ENCODE assay signal across 8 cellular contexts in genomic region chr4:17809667-17810066, GRCh38. TPM values are rescaled to one million over a fixed set of nuclear protein-coding genes. Genes with fewer than 3 reads are reported as not detected.
DNase-seq lines count a peak whose midpoint lies in the region; ATAC-seq and TF ChIP-seq lines count a peak whose summit lies in the region.

No MANE protein-coding gene starts in this region.

- no peak for TF ChIP-seq EP300 in gastroesophageal sphincter (IDR thresholded peaks at IDR 0.05)

- DNase-seq in WERI-Rb-1: no peak
- no peak for DNase-seq in cerebellar nuclear complex (lab: John Stamatoyannopoulos, UW)

- peak overlapping the region; percentile 93 for H3K27ac ChIP-seq in HEK293 (ENCODE audit: extremely low read depth, low read depth, low read length)
- H3K27ac ChIP-seq in WERI-Rb-1: peak overlapping the region; percentile 95
- peak overlapping the region; percentile 89 to 98 (median 94) for H3K27ac ChIP-seq in gastroesophageal sphincter

- H3K27me3 ChIP-seq in WERI-Rb-1 (ENCODE audit: insufficient read depth, low read depth, severe bottlenecking) (no peaks in the 10 kb centered on the region), gastroesophageal sphincter (no peaks in the 10 kb centered on the region), skeletal muscle satellite cell (ENCODE audit: control insufficient read depth, insufficient read depth, low read length) (no peaks in the 10 kb centered on the region)

- H3K4me2 ChIP-seq in skeletal muscle satellite cell (ENCODE audit: low read length): peak overlapping the region; percentile 87

- H3K9me3 ChIP-seq in HEK293 (ENCODE audit: control insufficient read depth, insufficient read depth, low read depth, low read length) (no peaks in the 10 kb centered on the region), WERI-Rb-1 (ENCODE audit: severe bottlenecking) (no peaks in the 10 kb centered on the region), gastroesophageal sphincter (no peaks in the 10 kb centered on the region), skeletal muscle satellite cell (replicated peaks; ENCODE audit: low read length) (no peaks in the 10 kb centered on the region)

- WGBS in gastroesophageal sphincter (ENCODE audit: low coverage in 1 of 2), 2 donors: 0 to 1% methylated on average over 7 of the region's 7 CpGs

- POLR2A ChIA-PET in HEK293 (lab: Yijun Ruan, JAX): interaction anchor here (1.0 to 1.4 kb wide), 2 partner anchors 11 to 213 kb away, joined by 4 to 6 read pairs; no protein-coding TSS in a partner anchor

- H3K4me1 ChIP-seq in HEK293 (ENCODE audit: control insufficient read depth, insufficient read depth, low read length) (no peaks in the 10 kb centered on the region), gastroesophageal sphincter (peaks cover 6 to 54% (median 34%) of the 10 kb centered on the region in 3 donors), skeletal muscle satellite cell (ENCODE audit: control insufficient read depth, insufficient read depth, low read length) (peaks cover 42% of the 10 kb centered on the region)

- H3K36me3 ChIP-seq in HEK293 (ENCODE audit: control insufficient read depth in 2 of 2, insufficient read depth in 1 of 2, low read length in 2 of 2): peaks cover 4 to 40% of the 10 kb centered on the region in 2 experiments; a peak in 2 of 3 replicates
- peaks cover 67% of the 10 kb centered on the region for H3K36me3 ChIP-seq in WERI-Rb-1
- H3K36me3 ChIP-seq in gastroesophageal sphincter: peaks cover 0 to 3% of the 10 kb centered on the region in 2 donors
- peaks cover 4% of the 10 kb centered on the region for H3K36me3 ChIP-seq in skeletal muscle satellite cell (ENCODE audit: insufficient read depth, low read length)

- peak overlapping the region; percentile 99 for H3K9ac ChIP-seq in skeletal muscle satellite cell (ENCODE audit: low read depth, low read length)

- CTCF ChIA-PET in HEK293 (lab: Yijun Ruan, JAX): interaction anchor here (0.6 to 1.0 kb wide), 2 partner anchors 14 to 261 kb away, joined by 3 to 4 read pairs; no protein-coding TSS in a partner anchor

- H3K4me3 ChIP-seq in HEK293 (ENCODE audit: low read depth, low read length): peak overlapping the region; percentile 94
- peak overlapping the region; percentile 94 for H3K4me3 ChIP-seq in WERI-Rb-1 (ENCODE audit: low read depth, low read length)
- peak overlapping the region; percentile 76 to 89 for H3K4me3 ChIP-seq in gastroesophageal sphincter
- H3K4me3 ChIP-seq in skeletal muscle satellite cell (ENCODE audit: low read length): peak overlapping the region; percentile 98

- no peak for ATAC-seq in gastroesophageal sphincter
- no peak for ATAC-seq in GM21717 (IDR thresholded peaks at IDR 0.05; ENCODE audit: unreplicated experiment)
- no peak for ATAC-seq in HG03521 (IDR thresholded peaks at IDR 0.05; ENCODE audit: unreplicated experiment)
- ATAC-seq in GM18520 (IDR thresholded peaks at IDR 0.05; ENCODE audit: unreplicated experiment): no peak

- TF ChIP-seq POLR2A in gastroesophageal sphincter (IDR thresholded peaks at IDR 0.05): no peak

- no peak for TF ChIP-seq CTCF in HEK293 (tag by site-specific recombination; IDR thresholded peaks at IDR 0.05)
- TF ChIP-seq CTCF in WERI-Rb-1 (IDR thresholded peaks at IDR 0.05; ENCODE audit: low read depth, low read length): no peak
- TF ChIP-seq CTCF in gastroesophageal sphincter (IDR thresholded peaks at IDR 0.05): no peak

TF ChIP-seq in HEK293, 187 proteins besides CTCF, POLR2A, EP300 and RAD21:
- TF ChIP-seq ZNF530 (tag by site-specific recombination; IDR thresholded peaks at IDR 0.05; ENCODE audit: low read depth): peak; percentile 98
- TF ChIP-seq ZNF677 (tag by site-specific recombination; IDR thresholded peaks at IDR 0.05): no peak

RNA-seq across cellular contexts. Expression of gene DCAF16, which starts 0.9 kb away (rescaled TPM):
- 10 to 100 TPM; 20.8 to 36.4 (median 23.8) TPM for total RNA-seq in gastroesophageal sphincter
- total RNA-seq in skeletal muscle satellite cell (2012; rRNA removed): 18.8 and 20.1 TPM in 2 replicates

RNA-seq across cellular contexts. Expression of gene NCAPG, which starts 1.1 kb away (rescaled TPM):
- total RNA-seq in gastroesophageal sphincter: 1 to 10 TPM in 2 of 4 donors, not detected in 2; 1.4 to 3.0 TPM
- 24.1 and 38.2 TPM in 2 replicates for total RNA-seq in skeletal muscle satellite cell (2012; rRNA removed)

RNA-seq across cellular contexts. Expression of gene FAM184B, which starts 28.2 kb away (rescaled TPM):
- under 1 TPM in 1 of 4 donors, not detected in 3; under 0.01 TPM for total RNA-seq in gastroesophageal sphincter
- not detected in 2 replicates for total RNA-seq in skeletal muscle satellite cell (2012; rRNA removed)
